ENCODE assay signal across 12 cellular contexts in the genomic region with DNA sequence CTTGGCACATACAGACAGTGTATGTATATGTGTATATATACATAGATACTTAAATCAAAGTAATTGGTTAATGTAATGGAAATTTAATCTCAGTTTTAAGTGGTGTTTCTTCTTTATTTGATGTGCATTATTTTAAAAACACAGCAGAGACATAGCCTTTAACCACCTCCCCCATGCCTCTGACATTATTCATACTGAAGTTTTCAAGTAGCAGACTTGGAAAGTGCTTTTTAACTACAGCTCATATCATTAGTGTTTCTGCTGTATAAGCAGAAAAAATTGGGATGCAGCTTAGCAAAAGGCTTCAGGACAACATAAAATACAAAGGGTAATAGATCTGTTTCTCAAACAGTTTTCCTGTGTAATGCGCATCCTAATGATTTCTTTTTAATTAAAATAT. TPM values are rescaled to one million over a fixed set of nuclear protein-coding genes. Genes with fewer than 3 reads are reported as not detected.
A peak's percentile ranks its signal among the peaks of the same experiment; 100 is the strongest.
DNase-seq lines count a peak whose midpoint lies in the region; ATAC-seq, FAIRE-seq and TF ChIP-seq lines count a peak whose summit lies in the region.
"Had no signal": no experiment of that assay in that cellular context is flagged by ENCODE, and none has a peak within 500 bp of the region (broad histone marks: within the 10 kb centered on the region; RNA-seq: fewer than 3 reads in every experiment).

No MANE protein-coding gene starts in this region.

- H3K27me3 Mint-ChIP-seq in CD4-positive, CD25-positive, alpha-beta regulatory T cell, result no peaks in the 10 kb centered on the region
- no peaks in the 10 kb centered on the region for H3K27me3 Mint-ChIP-seq in activated naive CD8-positive, alpha-beta T cell treated with anti-CD3 and anti-CD28 coated beads, Interleukin-2, amount 50 U/mL, for 24 hours
- H3K27me3 Mint-ChIP-seq in activated CD4-positive, alpha-beta memory T cell treated with anti-CD3 and anti-CD28 coated beads, Interleukin-2, amount 10 ng/mL, durations not matched to agents 7 days and 5 days, result no peaks in the 10 kb centered on the region

- no peak overlapping the region for H2AFZ ChIP-seq in mesenchymal stem cell (ENCODE audit: low read depth, low read length)

- no peak overlapping the region for H4K91ac ChIP-seq in mesenchymal stem cell (ENCODE audit: low read length)

- FAIRE-seq in GM12891 (lab: Jason Lieb, UNC), result no peak

- H4K8ac ChIP-seq in mesenchymal stem cell (ENCODE audit: low read length), result no peak overlapping the region

- H2BK15ac ChIP-seq in mesenchymal stem cell (ENCODE audit: low read depth, poor library complexity, severe bottlenecking), result no peak overlapping the region

- peak in 1 of 2 donors; percentile 6 for ATAC-seq in CD4-positive, CD25-positive, alpha-beta regulatory T cell (ENCODE audit: low read depth in 2 of 2)
- no peak for ATAC-seq in activated naive CD8-positive, alpha-beta T cell treated with anti-CD3 and anti-CD28 coated beads, Interleukin-2, amount 50 U/mL, for 24 hours

- DNase-seq in CD4-positive, CD25-positive, alpha-beta regulatory T cell, result no peak
- DNase-seq in HCEC 1CT (peak; percentile 43), mesenchymal stem cell (no peak), DMS79 treated with DMSO at 0.1 percent for 48 hours (lab: John Stamatoyannopoulos, UW) (no peak), NCI-H2029 treated with DMSO at 0.1 percent for 48 hours (lab: John Stamatoyannopoulos, UW) (no peak), GM12891 (ENCODE audit: insufficient read length, low spot score) (no peak)
- no peak for DNase-seq in activated naive CD8-positive, alpha-beta T cell treated with anti-CD3 and anti-CD28 coated beads, Interleukin-2, amount 50 U/mL, for 24 hours
- DNase-seq in activated CD4-positive, alpha-beta memory T cell treated with anti-CD3 and anti-CD28 coated beads, Interleukin-2, amount 10 ng/mL, durations not matched to agents 7 days and 5 days, result no peak
- DNase-seq: Calu3, cerebellar nuclear complex, mucosa of descending colon, NCI-H510A had no signal

- H2BK5ac ChIP-seq in mesenchymal stem cell (ENCODE audit: low read depth, low read length, poor library complexity, severe bottlenecking), result no peak overlapping the region

- peaks cover 7% of the 10 kb centered on the region for H3K36me3 Mint-ChIP-seq in CD4-positive, CD25-positive, alpha-beta regulatory T cell
- peaks cover 19% of the 10 kb centered on the region for H3K36me3 Mint-ChIP-seq in activated naive CD8-positive, alpha-beta T cell treated with anti-CD3 and anti-CD28 coated beads, Interleukin-2, amount 50 U/mL, for 24 hours (ENCODE audit: low read depth)
- peaks cover 8% of the 10 kb centered on the region for H3K36me3 Mint-ChIP-seq in activated CD4-positive, alpha-beta memory T cell treated with anti-CD3 and anti-CD28 coated beads, Interleukin-2, amount 10 ng/mL, durations not matched to agents 7 days and 5 days (ENCODE audit: low read depth)

- peak overlapping the region; percentile 90 to 100 (median 93) for H3K27ac Mint-ChIP-seq in CD4-positive, CD25-positive, alpha-beta regulatory T cell
- no peak overlapping the region for H3K27ac Mint-ChIP-seq in activated naive CD8-positive, alpha-beta T cell treated with anti-CD3 and anti-CD28 coated beads, Interleukin-2, amount 50 U/mL, for 24 hours
- no peak overlapping the region for H3K27ac Mint-ChIP-seq in activated CD4-positive, alpha-beta memory T cell treated with anti-CD3 and anti-CD28 coated beads, Interleukin-2, amount 10 ng/mL, durations not matched to agents 7 days and 5 days

- no peak overlapping the region for H2AK5ac ChIP-seq in mesenchymal stem cell (ENCODE audit: low read length, severe bottlenecking)

- H3K79me1 ChIP-seq in mesenchymal stem cell (replicated peaks; ENCODE audit: low read length, poor library complexity, severe bottlenecking), result no peaks in the 10 kb centered on the region

- CTCF ChIA-PET in activated CD4-positive, alpha-beta memory T cell treated with anti-CD3 and anti-CD28 coated beads, Interleukin-2, amount 10 ng/mL, durations not matched to agents 7 days and 5 days (lab: Charles Lee), result interaction anchor here (0.6 to 1.1 kb wide), 2 partner anchors 51 to 673 kb away, joined by 4 to 8 read pairs; no protein-coding TSS in a partner anchor

- no peak overlapping the region for H2BK120ac ChIP-seq in mesenchymal stem cell (ENCODE audit: low read depth, low read length)

- no peak overlapping the region for H3K4ac ChIP-seq in mesenchymal stem cell (ENCODE audit: low read depth in 1 of 2, low read length in 2 of 2)

- H3K4me1 ChIP-seq in CD4-positive, CD25-positive, alpha-beta regulatory T cell (ENCODE audit: control insufficient read depth, insufficient read depth, low read length, poor library complexity, severe bottlenecking), result peaks cover 48% of the 10 kb centered on the region
- H3K4me1 ChIP-seq in mesenchymal stem cell (ENCODE audit: control insufficient read depth, insufficient read depth, low read depth, low read length), result peaks cover 3% of the 10 kb centered on the region

- no peak overlapping the region for H2BK12ac ChIP-seq in mesenchymal stem cell (ENCODE audit: low read length in 2 of 2)

- WGBS in mesenchymal stem cell, result no CpG with 5 or more reads among the region's 1 CpG

- H3K4me3 ChIP-seq in CD4-positive, CD25-positive, alpha-beta regulatory T cell (ENCODE audit: low read depth, low read length), result peak overlapping the region; percentile 67
- H3K4me3 ChIP-seq in mesenchymal stem cell (ENCODE audit: insufficient read depth in 1 of 2, low read depth in 1 of 2, low read length in 2 of 2), result no peak overlapping the region
- H3K4me3 ChIP-seq: mucosa of descending colon had no signal

- peak overlapping the region; percentile 48 for H3K9ac ChIP-seq in mesenchymal stem cell (ENCODE audit: low read length)

- H3K4me2 ChIP-seq in mesenchymal stem cell (ENCODE audit: low read length, poor library complexity, severe bottlenecking), result no peak overlapping the region

- no peak overlapping the region for H3K14ac ChIP-seq in mesenchymal stem cell (ENCODE audit: low read length in 2 of 2)

- POLR2A ChIA-PET in activated CD4-positive, alpha-beta memory T cell treated with anti-CD3 and anti-CD28 coated beads, Interleukin-2, amount 10 ng/mL, durations not matched to agents 7 days and 5 days (lab: Charles Lee), result no interaction called here

- no peak overlapping the region for H3K18ac ChIP-seq in mesenchymal stem cell (ENCODE audit: low read depth in 1 of 2, low read length in 2 of 2)

- peak overlapping the region; percentile 69 for H3K27ac ChIP-seq in CD4-positive, CD25-positive, alpha-beta regulatory T cell (ENCODE audit: insufficient read depth, low read length, poor library complexity, severe bottlenecking)
- H3K27ac ChIP-seq in mesenchymal stem cell (ENCODE audit: low read length, poor library complexity, severe bottlenecking), result peak overlapping the region; percentile 10

- H3K4me3 Mint-ChIP-seq in CD4-positive, CD25-positive, alpha-beta regulatory T cell, result peak overlapping the region; percentile 60 to 89 (median 68)
- peak overlapping the region; percentile 52 for H3K4me3 Mint-ChIP-seq in activated naive CD8-positive, alpha-beta T cell treated with anti-CD3 and anti-CD28 coated beads, Interleukin-2, amount 50 U/mL, for 24 hours
- H3K4me3 Mint-ChIP-seq in activated CD4-positive, alpha-beta memory T cell treated with anti-CD3 and anti-CD28 coated beads, Interleukin-2, amount 10 ng/mL, durations not matched to agents 7 days and 5 days, result no peak overlapping the region

- peaks cover 0 to 5% (median 0%) of the 10 kb centered on the region in 7 donors for H3K9me3 Mint-ChIP-seq in CD4-positive, CD25-positive, alpha-beta regulatory T cell
- H3K9me3 Mint-ChIP-seq in activated naive CD8-positive, alpha-beta T cell treated with anti-CD3 and anti-CD28 coated beads, Interleukin-2, amount 50 U/mL, for 24 hours, result peaks cover 28% of the 10 kb centered on the region
- H3K9me3 Mint-ChIP-seq in activated CD4-positive, alpha-beta memory T cell treated with anti-CD3 and anti-CD28 coated beads, Interleukin-2, amount 10 ng/mL, durations not matched to agents 7 days and 5 days, result peaks cover 15% of the 10 kb centered on the region

- H3K9me3 ChIP-seq in CD4-positive, CD25-positive, alpha-beta regulatory T cell (ENCODE audit: control insufficient read depth in 2 of 2, low read length in 2 of 2), result peaks cover 0 to 5% of the 10 kb centered on the region in 2 experiments
- peaks cover 3% of the 10 kb centered on the region for H3K9me3 ChIP-seq in mesenchymal stem cell (ENCODE audit: control insufficient read depth, low read length)
- H3K9me3 ChIP-seq: mucosa of descending colon had no signal

- no peaks in the 10 kb centered on the region for H3K36me3 ChIP-seq in CD4-positive, CD25-positive, alpha-beta regulatory T cell (ENCODE audit: control insufficient read depth, insufficient read depth, low read length)
- no peaks in the 10 kb centered on the region for H3K36me3 ChIP-seq in mesenchymal stem cell (ENCODE audit: control insufficient read depth in 1 of 2, insufficient read depth in 2 of 2, low read depth in 1 of 2, low read length in 2 of 2)

- peaks cover 33 to 82% (median 45%) of the 10 kb centered on the region in 4 donors for H3K4me1 Mint-ChIP-seq in CD4-positive, CD25-positive, alpha-beta regulatory T cell
- H3K4me1 Mint-ChIP-seq in activated naive CD8-positive, alpha-beta T cell treated with anti-CD3 and anti-CD28 coated beads, Interleukin-2, amount 50 U/mL, for 24 hours, result peaks cover 80% of the 10 kb centered on the region
- H3K4me1 Mint-ChIP-seq in activated CD4-positive, alpha-beta memory T cell treated with anti-CD3 and anti-CD28 coated beads, Interleukin-2, amount 10 ng/mL, durations not matched to agents 7 days and 5 days, result peaks cover 44% of the 10 kb centered on the region

- no peak overlapping the region for H3K23ac ChIP-seq in mesenchymal stem cell (ENCODE audit: low read length in 2 of 2)

- no peak for TF ChIP-seq POLR2A in GM12891 (IDR thresholded peaks at IDR 0.05; ENCODE audit: low read depth, low read length)

- H3K27me3 ChIP-seq in CD4-positive, CD25-positive, alpha-beta regulatory T cell (ENCODE audit: control insufficient read depth, insufficient read depth, low read length), result no peaks in the 10 kb centered on the region
- no peaks in the 10 kb centered on the region for H3K27me3 ChIP-seq in mesenchymal stem cell (ENCODE audit: control insufficient read depth in 1 of 2, insufficient read depth in 1 of 2, low read length in 2 of 2)

TF ChIP-seq in GM12891, 5 proteins besides CTCF, POLR2A, EP300 and RAD21:
- no peak for TF ChIP-seq POU2F2 (IDR thresholded peaks at IDR 0.05; ENCODE audit: low read depth, low read length)
- no peak for TF ChIP-seq SPI1 (IDR thresholded peaks at IDR 0.05; ENCODE audit: low read depth, low read length)
- TF ChIP-seq PAX5 (IDR thresholded peaks at IDR 0.05; ENCODE audit: insufficient read depth, low read length, severe bottlenecking), result no peak
- no peak for TF ChIP-seq TAF1 (IDR thresholded peaks at IDR 0.05; ENCODE audit: low read depth, low read length)
- TF ChIP-seq POLR2AphosphoS5 (IDR thresholded peaks at IDR 0.05; ENCODE audit: low read depth, low read length), result no peak
TF ChIP-seq in GM12891: peak in this region for 0.

RNA-seq across cellular contexts. Expression of gene CHST2, which starts 52.1 kb away (rescaled TPM):
- total RNA-seq in CD4-positive, CD25-positive, alpha-beta regulatory T cell, result 4.9 TPM
- 1 to 10 TPM; 4.3 to 6.0 (median 5.2) TPM for polyA plus RNA-seq in CD4-positive, CD25-positive, alpha-beta regulatory T cell
- polyA plus RNA-seq in mesenchymal stem cell (2013, experiment 1 of 2), result 42.8 TPM
- 43.5 TPM for polyA plus RNA-seq in mesenchymal stem cell (2013, experiment 2 of 2)
- total RNA-seq in activated CD4-positive, alpha-beta memory T cell treated with anti-CD3 and anti-CD28 coated beads, Interleukin-2, amount 10 ng/mL, durations not matched to agents 7 days and 5 days, result 1 to 10 TPM; 1.4 to 1.7 TPM
- 21.8 TPM for polyA plus RNA-seq in GM12891 (2012; ENCODE audit: low read depth, missing spikeins)

Comparison
In these comparisons a context has a peak if more than half of its experiments do, and no peak if none do; other contexts are left out.
1. H3K27ac Mint-ChIP-seq: peak in CD4-positive, CD25-positive, alpha-beta regulatory T cell (3 of 3); none in activated naive CD8-positive, alpha-beta T cell treated with anti-CD3 and anti-CD28 coated beads, Interleukin-2, amount 50 U/mL, for 24 hours (single experiment) and activated CD4-positive, alpha-beta memory T cell treated with anti-CD3 and anti-CD28 coated beads, Interleukin-2, amount 10 ng/mL, durations not matched to agents 7 days and 5 days (single experiment).